In the genomic region with DNA sequence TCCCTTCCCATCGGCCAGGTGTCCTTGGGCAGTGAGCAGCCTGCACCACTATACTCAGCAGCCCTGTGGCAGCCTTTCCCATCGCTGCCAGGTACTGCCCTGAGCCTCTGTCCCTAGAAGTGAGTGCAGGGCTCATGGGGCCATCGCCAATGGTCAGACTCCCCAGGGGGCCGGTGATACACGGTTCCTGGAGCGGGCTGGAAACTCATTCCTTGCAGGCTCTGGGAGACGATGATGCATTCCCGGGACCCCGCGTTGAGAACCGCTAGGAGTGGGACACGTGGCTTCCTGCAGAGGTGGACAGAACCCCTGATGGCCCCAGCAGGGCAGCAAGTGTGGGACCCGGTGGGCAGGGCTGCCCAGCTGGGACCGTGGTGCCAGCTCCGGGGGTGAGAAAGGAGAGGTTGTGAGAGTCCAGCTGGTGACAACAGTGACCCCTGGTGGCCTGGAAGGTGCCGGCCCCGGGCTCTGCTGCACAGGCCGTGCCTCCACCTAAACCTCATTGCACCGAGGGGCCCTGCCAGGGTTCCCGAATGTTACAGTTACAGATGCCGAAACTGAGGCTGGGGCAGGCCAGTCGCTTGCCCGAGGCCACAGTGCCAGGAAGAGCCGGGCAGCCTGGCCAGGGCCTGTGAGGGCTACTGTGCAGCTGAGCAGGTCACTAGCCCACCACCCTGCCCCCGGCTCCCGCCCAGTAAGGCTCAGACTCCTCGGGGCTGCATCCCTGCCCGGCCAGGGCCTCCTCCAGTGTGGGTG, we compare ENCODE assay signal across 7 cellular contexts. TPM values are rescaled to one million over a fixed set of nuclear protein-coding genes. Genes with fewer than 3 reads are reported as not detected.
A peak's percentile ranks its signal among the peaks of the same experiment; 100 is the strongest.
DNase-seq lines count a peak whose midpoint lies in the region; ATAC-seq and TF ChIP-seq lines count a peak whose summit lies in the region.

No MANE protein-coding gene starts in this region.

- H3K9me3 ChIP-seq in Peyer's patch (no peaks in the 10 kb centered on the region), tibial artery (no peaks in the 10 kb centered on the region)

- TF ChIP-seq CTCF in GM10248 (IDR thresholded peaks at IDR 0.05; ENCODE audit: control extremely low read depth, extremely low read depth, low read depth, missing control alignments) (peak; percentile 74), Peyer's patch (IDR thresholded peaks at IDR 0.05) (peak; percentile 55 to 92 (median 71)), fibroblast of the aortic adventitia (IDR thresholded peaks at IDR 0.05; ENCODE audit: insufficient read depth, low read length) (peak; percentile 80), tibial artery (IDR thresholded peaks at IDR 0.05) (peak; percentile 70 to 75)

- H3K27ac Mint-ChIP-seq in activated T-helper 17 cell treated with anti-CD3 and anti-CD28 coated beads, Interleukin-2, amount 50 U/mL, for 72 hours: no peak overlapping the region

- peak; percentile 76 for ATAC-seq in HG03108 (IDR thresholded peaks at IDR 0.05; ENCODE audit: unreplicated experiment)
- ATAC-seq in activated T-helper 17 cell treated with anti-CD3 and anti-CD28 coated beads, Interleukin-2, amount 50 U/mL, for 72 hours (replicated peaks): peak; percentile 80

- H3K9me3 Mint-ChIP-seq in activated T-helper 17 cell treated with anti-CD3 and anti-CD28 coated beads, Interleukin-2, amount 50 U/mL, for 72 hours: peaks cover 3% of the 10 kb centered on the region

- H3K4me1 ChIP-seq in Peyer's patch: peaks cover 0 to 8% (median 2%) of the 10 kb centered on the region in 4 donors
- peaks cover 0 to 19% (median 8%) of the 10 kb centered on the region in 4 donors for H3K4me1 ChIP-seq in tibial artery

- H3K27ac ChIP-seq in Peyer's patch (no peak overlapping the region), tibial artery (no peak overlapping the region)

- peaks cover 0 to 19% (median 0%) of the 10 kb centered on the region in 3 donors for H3K36me3 ChIP-seq in Peyer's patch
- peaks cover 0 to 41% (median 13%) of the 10 kb centered on the region in 3 donors for H3K36me3 ChIP-seq in tibial artery

- no peaks in the 10 kb centered on the region for H3K27me3 ChIP-seq in Peyer's patch
- no peaks in the 10 kb centered on the region for H3K27me3 ChIP-seq in tibial artery

- CTCF ChIA-PET in GM10248 (lab: Yijun Ruan, JAX): interaction anchor here (0.7 to 7.1 kb wide), 17 partner anchors 9 to 370 kb away, joined by 3 to 80 read pairs (median 3); no protein-coding TSS in a partner anchor

- no peaks in the 10 kb centered on the region for H3K27me3 Mint-ChIP-seq in activated T-helper 17 cell treated with anti-CD3 and anti-CD28 coated beads, Interleukin-2, amount 50 U/mL, for 72 hours

- POLR2A ChIA-PET in GM10248 (lab: Yijun Ruan, JAX): no interaction called here

- H3K4me3 ChIP-seq in Peyer's patch: no peak overlapping the region
- no peak overlapping the region for H3K4me3 ChIP-seq in fibroblast of the aortic adventitia (ENCODE audit: low read depth, low read length)
- no peak overlapping the region for H3K4me3 ChIP-seq in tibial artery

- H3K4me1 Mint-ChIP-seq in activated T-helper 17 cell treated with anti-CD3 and anti-CD28 coated beads, Interleukin-2, amount 50 U/mL, for 72 hours: peaks cover 3% of the 10 kb centered on the region

- intact Hi-C loops in tibial artery (cut with DNase I; ENCODE audit: low total_unique reads): loop anchor here (5.0 kb wide), 1 partner anchor 106 kb away; no protein-coding TSS in a partner anchor

- no peak overlapping the region for H3K4me3 Mint-ChIP-seq in activated T-helper 17 cell treated with anti-CD3 and anti-CD28 coated beads, Interleukin-2, amount 50 U/mL, for 72 hours

- peaks cover 4% of the 10 kb centered on the region for H3K36me3 Mint-ChIP-seq in activated T-helper 17 cell treated with anti-CD3 and anti-CD28 coated beads, Interleukin-2, amount 50 U/mL, for 72 hours (ENCODE audit: low read depth)

- DNase-seq in GM10248 (ENCODE audit: extremely low spot score) (peak; percentile 90), Peyer's patch (peak; percentile 79 to 89 (median 81)), fibroblast of the aortic adventitia (ENCODE audit: low read depth) (peak; percentile 43), occipital lobe (lab: John Stamatoyannopoulos, UW) (peak; percentile 37), tibial artery (peak in 1 of 2 donors; percentile 58)

- no peak for TF ChIP-seq POLR2A in Peyer's patch (IDR thresholded peaks at IDR 0.05)

RNA-seq across cellular contexts. Expression of a gene that starts 33.8 kb away (rescaled TPM):
- total RNA-seq in Peyer's patch: 100 to 1,000 TPM in 1 of 4 donors, 10 to 100 TPM in 3; 48.3 to 484 (median 63.5) TPM
- 10 to 100 TPM; 34.7 to 38.7 TPM for total RNA-seq in activated T-helper 17 cell treated with anti-CD3 and anti-CD28 coated beads, Interleukin-2, amount 50 U/mL, for 72 hours
- 5.2 and 10.3 TPM in 2 replicates for total RNA-seq in fibroblast of the aortic adventitia (ENCODE audit: low replicate concordance)
- total RNA-seq in occipital lobe: 5.3 TPM
